In genomic region chr16:86508028-86508946, GRCh38 we compare ENCODE assay signal across 8 cellular contexts. TPM values are rescaled to one million over a fixed set of nuclear protein-coding genes. Genes with fewer than 3 reads are reported as not detected.
DNase-seq lines count a peak whose midpoint lies in the region; ATAC-seq and TF ChIP-seq lines count a peak whose summit lies in the region.

No MANE protein-coding gene starts in this region.

- no peaks in the 10 kb centered on the region for H3K9me3 ChIP-seq in BLaER1 treated with 17β-estradiol and CSF1 and Interleukin-3, amounts not matched to agents 10 nM and 100 nM (replicated peaks in 1 of 11)
- no peaks in the 10 kb centered on the region for H3K9me3 ChIP-seq in IMR-90 (ENCODE audit: control insufficient read depth, insufficient read depth, low read length)
- no peaks in the 10 kb centered on the region for H3K9me3 ChIP-seq in esophagus squamous epithelium
- H3K9me3 ChIP-seq in neuronal stem cell (replicated peaks in 1 of 2; ENCODE audit: control insufficient read depth in 2 of 2, insufficient read depth in 1 of 2, low read depth in 1 of 2, low read length in 2 of 2) = peaks cover 0 to 8% of the 10 kb centered on the region in 2 donors

- H3K56ac ChIP-seq in IMR-90 (ENCODE audit: extremely low read depth, insufficient read depth, low read length) = peak overlapping the region; percentile 99

- peak; percentile 12 for ATAC-seq in IMR-90 (ENCODE audit: low read depth)
- ATAC-seq in HG03565 (IDR thresholded peaks at IDR 0.05; ENCODE audit: unreplicated experiment) = no peak

- TF ChIP-seq CTCF in IMR-90 (conservative IDR thresholded peaks at IDR 0.05; ENCODE audit: low read depth, low read length) (no peak), esophagus squamous epithelium (IDR thresholded peaks at IDR 0.05) (no peak)

- H3K14ac ChIP-seq in IMR-90 (replicated peaks; ENCODE audit: low read depth, low read length) = peak overlapping the region; percentile 100
- H3K14ac ChIP-seq in neuronal stem cell (ENCODE audit: low read length) = peak overlapping the region; percentile 56

- H3K4me2 ChIP-seq in BLaER1 treated with 17β-estradiol and CSF1 and Interleukin-3, amounts not matched to agents 10 nM and 100 nM = peak overlapping the region; percentile 95 to 100 (median 98); a peak in 18 of 22 replicates
- H3K4me2 ChIP-seq in IMR-90 (ENCODE audit: low read depth, low read length) = peak overlapping the region; percentile 89
- H3K4me2 ChIP-seq in neuronal stem cell (ENCODE audit: insufficient read depth, low read length, poor library complexity, severe bottlenecking) = peak overlapping the region; percentile 25

- BruUV-seq in IMR-90 (replicated peaks; lab: Mats Ljungman, UMichigan) = no TSS peak

- in situ Hi-C loops in IMR-90 (cut with MboI; ENCODE audit: low sequenced_read_pairs) = loop anchor here (5.0 kb wide), 1 partner anchor 206 kb away; no protein-coding TSS in a partner anchor

- peaks cover 0 to 98% (median 91%) of the 10 kb centered on the region in 11 experiments; a peak in 18 of 22 replicates for H4K20me1 ChIP-seq in BLaER1 treated with 17β-estradiol and CSF1 and Interleukin-3, amounts not matched to agents 10 nM and 100 nM
- H4K20me1 ChIP-seq in IMR-90 (ENCODE audit: insufficient read depth, low read length) = peaks cover 48% of the 10 kb centered on the region

- H3K27me3 ChIP-seq in BLaER1 treated with 17β-estradiol and CSF1 and Interleukin-3, amounts not matched to agents 10 nM and 100 nM = peaks cover 100% of the 10 kb centered on the region in 11 experiments
- H3K27me3 ChIP-seq in IMR-90 (ENCODE audit: control insufficient read depth, insufficient read depth, low read length) = no peaks in the 10 kb centered on the region
- peaks cover 2 to 100% (median 31%) of the 10 kb centered on the region in 4 donors for H3K27me3 ChIP-seq in esophagus squamous epithelium
- peaks cover 87 to 99% (median 96%) of the 10 kb centered on the region in 3 experiments for H3K27me3 ChIP-seq in neuronal stem cell (ENCODE audit: control insufficient read depth in 3 of 3, insufficient read depth in 3 of 3, low read depth in 1 of 3, low read length in 3 of 3)

- peak overlapping the region; percentile 88 for H2BK20ac ChIP-seq in IMR-90 (ENCODE audit: low read depth, low read length)

- no peak; the same call in 1 of the 2 replicates for TF ChIP-seq RAD21 in IMR-90 (IDR thresholded peaks at IDR 0.05; ENCODE audit: low read length)

- H4K91ac ChIP-seq in IMR-90 (ENCODE audit: insufficient read depth, low read depth, low read length) = peak overlapping the region; percentile 97
- H4K91ac ChIP-seq in neuronal stem cell (ENCODE audit: low read depth, low read length, poor library complexity) = no peak overlapping the region

- POLR2A ChIA-PET in IMR-90 (lab: Charles Lee; ENCODE audit: unreplicated experiment) = interaction anchor here (0.6 to 2.2 kb wide), 8 partner anchors 9 to 355 kb away, joined by 3 to 21 read pairs (median 3); no protein-coding TSS in a partner anchor

- H2BK120ac ChIP-seq in IMR-90 (ENCODE audit: low read depth, low read length) (peak overlapping the region; percentile 97), neuronal stem cell (ENCODE audit: low read depth, low read length) (no peak overlapping the region)

- no peak overlapping the region for H3K9ac ChIP-seq in BLaER1 treated with 17β-estradiol and CSF1 and Interleukin-3, amounts not matched to agents 10 nM and 100 nM
- H3K9ac ChIP-seq in IMR-90 (ENCODE audit: low read depth, low read length) (peak overlapping the region; percentile 100), neuronal stem cell (ENCODE audit: low read depth, low read length, poor library complexity) (peak overlapping the region; percentile 16)

- DNase-seq in IMR-90 (no peak), esophagus squamous epithelium (lab: John Stamatoyannopoulos, UW) (no peak), neuronal stem cell (ENCODE audit: low spot score) (peak; percentile 23), occipital lobe (lab: John Stamatoyannopoulos, UW) (no peak), Kasumi-1 (lab: John Stamatoyannopoulos, UW) (no peak), pons (ENCODE audit: low spot score) (no peak)

- H3K4me3 ChIP-seq in BLaER1 treated with 17β-estradiol and CSF1 and Interleukin-3, amounts not matched to agents 10 nM and 100 nM = peak overlapping the region in 7 of 10 experiments; percentile 55 to 74 (median 64); a peak in 11 of 20 replicates
- peak overlapping the region; percentile 98 for H3K4me3 ChIP-seq in IMR-90 (ENCODE audit: insufficient read depth, low read depth, low read length)
- peak overlapping the region; percentile 39 to 69 (median 64) for H3K4me3 ChIP-seq in esophagus squamous epithelium
- H3K4me3 ChIP-seq in neuronal stem cell (ENCODE audit: low read length in 2 of 2) = peak overlapping the region in 1 of 2 donors; percentile 68

- H3K4ac ChIP-seq in IMR-90 (ENCODE audit: low read depth, low read length) (peak overlapping the region; percentile 99), neuronal stem cell (ENCODE audit: low read length) (no peak overlapping the region)

- no peaks in the 10 kb centered on the region for H3K36me3 ChIP-seq in BLaER1 treated with 17β-estradiol and CSF1 and Interleukin-3, amounts not matched to agents 10 nM and 100 nM
- H3K36me3 ChIP-seq in IMR-90 (ENCODE audit: control insufficient read depth, insufficient read depth, low read length) (peaks cover 65% of the 10 kb centered on the region), esophagus squamous epithelium (no peaks in the 10 kb centered on the region), neuronal stem cell (replicated peaks in 1 of 2; ENCODE audit: control insufficient read depth in 2 of 2, insufficient read depth in 2 of 2, low read length in 2 of 2) (no peaks in the 10 kb centered on the region)

- H2AK5ac ChIP-seq in IMR-90 (ENCODE audit: low read depth, low read length) = peak overlapping the region; percentile 98
- H2AK5ac ChIP-seq in neuronal stem cell (ENCODE audit: low read depth, low read length) = no peak overlapping the region

- CTCF ChIA-PET in IMR-90 (lab: Yijun Ruan, JAX) = interaction anchor here (0.5 to 0.6 kb wide), 2 partner anchors 40 to 512 kb away, joined by 3 to 4 read pairs; no protein-coding TSS in a partner anchor

- H4K8ac ChIP-seq in IMR-90 (ENCODE audit: low read depth in 2 of 2, low read length in 2 of 2) (peak overlapping the region; percentile 84 to 96), neuronal stem cell (ENCODE audit: low read depth, low read length) (no peak overlapping the region)

- WGBS in IMR-90 (ENCODE audit: extremely low coverage in 2 of 2, insufficient read length in 1 of 2), 2 experiments = no CpG with 5 or more reads among the region's 99 CpGs
- 15 to 37% methylated on average over 7 to 8 of the region's 99 CpGs for whole genome bisulfite sequencing in esophagus squamous epithelium, 2 donors
- WGBS in neuronal stem cell (ENCODE audit: extremely low coverage in 2 of 2, insufficient read length in 2 of 2, insufficient replicate concordance in 1 of 2), 2 donors = no CpG with 5 or more reads among the region's 99 CpGs

- dilution Hi-C loops in IMR-90 (cut with HindIII; ENCODE audit: low sequenced_read_pairs, unreplicated experiment) = no loop called here

- H2AFZ ChIP-seq in IMR-90 (replicated peaks; ENCODE audit: low read length, poor library complexity) = peak overlapping the region; percentile 78
- H2AFZ ChIP-seq in neuronal stem cell (ENCODE audit: low read length) = no peak overlapping the region

- H2BK12ac ChIP-seq in neuronal stem cell (ENCODE audit: low read length) = peak overlapping the region; percentile 25

- H2BK15ac ChIP-seq in IMR-90 (ENCODE audit: low read depth, low read length) (peak overlapping the region; percentile 92; the same call in 2 of the 3 replicates), neuronal stem cell (ENCODE audit: low read length) (no peak overlapping the region)

- H3K18ac ChIP-seq in IMR-90 (ENCODE audit: low read depth, low read length) (peak overlapping the region; percentile 98), neuronal stem cell (ENCODE audit: low read length) (peak overlapping the region; percentile 71)

- H2AK9ac ChIP-seq in IMR-90 (replicated peaks; ENCODE audit: low read depth, low read length, poor library complexity) = peak overlapping the region; percentile 97

- H3K23ac ChIP-seq in IMR-90 (ENCODE audit: low read depth, low read length) = peak overlapping the region; percentile 100
- H3K23ac ChIP-seq in neuronal stem cell (ENCODE audit: low read depth, low read length, poor library complexity) = peak overlapping the region; percentile 6

- H2BK5ac ChIP-seq in IMR-90 (ENCODE audit: low read depth, low read length, poor library complexity, severe bottlenecking) (peak overlapping the region; percentile 99), neuronal stem cell (ENCODE audit: low read length) (no peak overlapping the region)

- 0 out of 2 replicates have a peak, but pooled peaks cover 8% of the 10 kb centered on the region for H3K9me1 ChIP-seq in IMR-90 (ENCODE audit: insufficient read depth, low read length)

- H3K79me1 ChIP-seq in IMR-90 (ENCODE audit: low read depth in 1 of 2, low read length in 2 of 2) (peaks cover 0 to 12% of the 10 kb centered on the region in 2 experiments; a peak in 1 of 4 replicates), neuronal stem cell (ENCODE audit: low read depth, low read length) (no peaks in the 10 kb centered on the region)

- no peak overlapping the region for H3K27ac ChIP-seq in BLaER1 treated with 17β-estradiol and CSF1 and Interleukin-3, amounts not matched to agents 10 nM and 100 nM
- H3K27ac ChIP-seq in IMR-90 (ENCODE audit: insufficient read depth, low read length) (peak overlapping the region; percentile 100), esophagus squamous epithelium (peak overlapping the region; percentile 83 to 95 (median 94)), neuronal stem cell (replicated peaks; ENCODE audit: low read length) (no peak overlapping the region)

- H4K5ac ChIP-seq in IMR-90 (ENCODE audit: low read depth, low read length) = peak overlapping the region; percentile 94

- TF ChIP-seq POLR2A in IMR-90 (IDR thresholded peaks at IDR 0.05; ENCODE audit: low read depth, low read length) (peak; percentile 25; the same call in 1 of the 2 replicates), esophagus squamous epithelium (IDR thresholded peaks at IDR 0.05) (peak in 2 of 4 donors; percentile 44 to 56)

- peaks cover 6 to 35% (median 28%) of the 10 kb centered on the region in 10 experiments; a peak in 19 of 20 replicates for H3K4me1 ChIP-seq in BLaER1 treated with 17β-estradiol and CSF1 and Interleukin-3, amounts not matched to agents 10 nM and 100 nM
- peaks cover 11% of the 10 kb centered on the region for H3K4me1 ChIP-seq in IMR-90 (ENCODE audit: control insufficient read depth, insufficient read depth, low read length)
- H3K4me1 ChIP-seq in esophagus squamous epithelium = peaks cover 19 to 77% (median 29%) of the 10 kb centered on the region in 3 donors
- H3K4me1 ChIP-seq in neuronal stem cell (ENCODE audit: control insufficient read depth in 2 of 2, insufficient read depth in 1 of 2, low read depth in 1 of 2, low read length in 2 of 2) = peaks cover 0 to 7% of the 10 kb centered on the region in 2 donors

- intact Hi-C loops in IMR-90 (cut with micrococcal nuclease) (loop anchor here (1.0 to 10.0 kb wide), 5 partner anchors 46 to 353 kb away; no protein-coding TSS in a partner anchor), esophagus squamous epithelium (cut with DNase I) (loop anchor here (5.0 kb wide), 1 partner anchor 166 kb away; no protein-coding TSS in a partner anchor)

RNA-seq across cellular contexts. Expression of gene FOXF1, which starts 2.0 kb away (rescaled TPM):
- 2.7 and 4.2 TPM in 2 replicates for total RNA-seq in IMR-90 (2012; rRNA removed)
- 33.0 and 34.5 TPM in 2 replicates for polyA plus RNA-seq in IMR-90 (2012; rRNA removed)
- polyA plus RNA-seq in IMR-90 (2012; cell fraction: cytosol; rRNA removed) = 33.7 and 84.8 TPM in 2 replicates
- polyA plus RNA-seq in IMR-90 (2012; cell fraction: nucleus; rRNA removed; ENCODE audit: low replicate concordance) = 98.2 and 101 TPM in 2 replicates
- total RNA-seq in esophagus squamous epithelium = 1 to 10 TPM in 3 of 4 donors, under 1 TPM in 1; 0.76 to 8.6 (median 3.0) TPM
- polyA plus RNA-seq in neuronal stem cell (2013, experiment 1 of 2) = 0.01 TPM
- polyA plus RNA-seq in neuronal stem cell (2013, experiment 2 of 2) = not detected
- total RNA-seq in occipital lobe = 0.47 TPM

RNA-seq across cellular contexts. Expression of gene MTHFSD, which starts 46.7 kb away (rescaled TPM):
- 7.8 and 8.2 TPM in 2 replicates for total RNA-seq in IMR-90 (2012; rRNA removed)
- 13.7 and 16.8 TPM in 2 replicates for polyA plus RNA-seq in IMR-90 (2012; rRNA removed)
- 5.6 and 7.9 TPM in 2 replicates for polyA plus RNA-seq in IMR-90 (2012; cell fraction: cytosol; rRNA removed)
- polyA plus RNA-seq in IMR-90 (2012; cell fraction: nucleus; rRNA removed; ENCODE audit: low replicate concordance) = 71.8 and 97.1 TPM in 2 replicates
- 10 to 100 TPM; 10.7 to 17.7 (median 14.8) TPM for total RNA-seq in esophagus squamous epithelium
- 12.3 TPM for polyA plus RNA-seq in neuronal stem cell (2013, experiment 1 of 2)
- 12.6 TPM for polyA plus RNA-seq in neuronal stem cell (2013, experiment 2 of 2)
- 10.3 TPM for total RNA-seq in occipital lobe

RNA-seq across cellular contexts. Expression of gene FOXC2, which starts 58.3 kb away (rescaled TPM):
- total RNA-seq in IMR-90 (2012; rRNA removed) = 0.90 and 1.1 TPM in 2 replicates
- polyA plus RNA-seq in IMR-90 (2012; rRNA removed) = 6.4 and 9.2 TPM in 2 replicates
- polyA plus RNA-seq in IMR-90 (2012; cell fraction: cytosol; rRNA removed) = 5.5 and 8.7 TPM in 2 replicates
- 4.3 and 7.4 TPM in 2 replicates for polyA plus RNA-seq in IMR-90 (2012; cell fraction: nucleus; rRNA removed; ENCODE audit: low replicate concordance)
- under 1 TPM; 0.09 to 0.57 (median 0.40) TPM for total RNA-seq in esophagus squamous epithelium
- polyA plus RNA-seq in neuronal stem cell (2013, experiment 1 of 2) = 0.15 TPM
- 0.12 TPM for polyA plus RNA-seq in neuronal stem cell (2013, experiment 2 of 2)
- total RNA-seq in occipital lobe = 0.62 TPM

Comparison
In these comparisons a context has a peak if more than half of its experiments do, and no peak if none do; other contexts are left out.
1. H3K27ac ChIP-seq: peak in IMR-90 (single experiment) and esophagus squamous epithelium (4 of 4); none in BLaER1 treated with 17β-estradiol and CSF1 and Interleukin-3, amounts not matched to agents 10 nM and 100 nM (0 of 11) and neuronal stem cell (single experiment).
2. H3K4me2 ChIP-seq: peak in every context shown above with its lines; median percentile 98 in BLaER1 treated with 17β-estradiol and CSF1 and Interleukin-3, amounts not matched to agents 10 nM and 100 nM; 89 in IMR-90; 25 in neuronal stem cell.
3. H3K9ac ChIP-seq: peak in IMR-90 (single experiment) and neuronal stem cell (single experiment); none in BLaER1 treated with 17β-estradiol and CSF1 and Interleukin-3, amounts not matched to agents 10 nM and 100 nM (0 of 11).